In genomic region chr12:121490401-121491257, GRCh38 we compare ENCODE assay signal across 17 cellular contexts.
DNase-seq lines count a peak whose midpoint lies in the region; ATAC-seq and TF ChIP-seq lines count a peak whose summit lies in the region.
"Had no signal": no experiment of that assay in that cellular context is flagged by ENCODE, and none has a peak within 500 bp of the region (broad histone marks: within the 10 kb centered on the region; RNA-seq: fewer than 3 reads in every experiment).

No MANE protein-coding gene starts in this region.

- H3K36me3 ChIP-seq in Loucy (ENCODE audit: insufficient read depth, low read length), result peaks cover 3% of the 10 kb centered on the region; the same call in 1 of the 2 replicates

- intact Hi-C loops in activated CD8-positive, alpha-beta T cell treated with anti-CD3 and anti-CD28 coated beads for 36 hours (cut with micrococcal nuclease), result loop anchor here (10.0 kb wide), 1 partner anchor 194 kb away; no protein-coding TSS in a partner anchor

- peak; percentile 34 for DNase-seq in activated CD8-positive, alpha-beta T cell treated with anti-CD3 and anti-CD28 coated beads for 36 hours
- peak; percentile 53 for DNase-seq in nephron progenitor cell
- DNase-seq in NCI-H446 treated with DMSO at 0.1 percent for 48 hours (lab: John Stamatoyannopoulos, UW), result no peak
- no peak for DNase-seq in COLO668 (lab: John Stamatoyannopoulos, UW; ENCODE audit: unreplicated experiment)
- DNase-seq: activated CD4-positive, alpha-beta T cell treated with anti-CD3 and anti-CD28 coated beads, Interleukin-2, amount 50 U/mL, for 4 hours; activated effector memory CD4-positive, alpha-beta T cell treated with anti-CD3 and anti-CD28 coated beads, Interleukin-2, amount 50 U/mL, for 16 hours; COR-L47; GF-D8; HCEC 1CT; mesenchymal stem cell; NCI-H446; RPMI8226 had no signal

- H4K20me1 ChIP-seq in Loucy (ENCODE audit: insufficient read depth, low read length, poor library complexity, severe bottlenecking), result no peaks in the 10 kb centered on the region

- H3K4me3 ChIP-seq in Loucy (ENCODE audit: low read length, poor library complexity, severe bottlenecking), result peak overlapping the region; percentile 71
- H3K4me3 ChIP-seq: smooth muscle cell had no signal

- ATAC-seq in GM21825 (IDR thresholded peaks at IDR 0.05; ENCODE audit: unreplicated experiment) (peak; percentile 47), GM21423 (IDR thresholded peaks at IDR 0.05; ENCODE audit: unreplicated experiment) (no peak), GM21576 (IDR thresholded peaks at IDR 0.05; ENCODE audit: unreplicated experiment) (no peak)
- ATAC-seq in activated CD8-positive, alpha-beta T cell treated with anti-CD3 and anti-CD28 coated beads for 36 hours, result peak; percentile 71

- H3K36me3 Mint-ChIP-seq in activated CD8-positive, alpha-beta T cell treated with anti-CD3 and anti-CD28 coated beads for 36 hours (ENCODE audit: low read depth), result peaks cover 7% of the 10 kb centered on the region
- H3K36me3 Mint-ChIP-seq in nephron progenitor cell (ENCODE audit: low read depth), result peaks cover 37% of the 10 kb centered on the region

- no peaks in the 10 kb centered on the region for H3K9me3 Mint-ChIP-seq in activated CD8-positive, alpha-beta T cell treated with anti-CD3 and anti-CD28 coated beads for 36 hours
- H3K9me3 Mint-ChIP-seq in nephron progenitor cell, result no peaks in the 10 kb centered on the region

- peaks cover 19% of the 10 kb centered on the region for H3K4me1 ChIP-seq in Loucy (ENCODE audit: insufficient read depth, low read length, poor library complexity, severe bottlenecking)

- POLR2A ChIA-PET in activated CD8-positive, alpha-beta T cell treated with anti-CD3 and anti-CD28 coated beads for 36 hours (lab: Charles Lee), result no interaction called here

- peaks cover 16% of the 10 kb centered on the region; the same call in 1 of the 2 replicates for H3K79me2 ChIP-seq in Loucy (ENCODE audit: insufficient read depth, low read length)

- TF ChIP-seq CTCF in Loucy (conservative IDR thresholded peaks at IDR 0.05; ENCODE audit: low read length) (no peak), nephron progenitor cell (IDR thresholded peaks at IDR 0.05) (no peak)
- TF ChIP-seq CTCF in activated CD8-positive, alpha-beta T cell treated with anti-CD3 and anti-CD28 coated beads for 36 hours (IDR thresholded peaks at IDR 0.05), result no peak

- H3K27ac Mint-ChIP-seq in activated CD8-positive, alpha-beta T cell treated with anti-CD3 and anti-CD28 coated beads for 36 hours, result peak overlapping the region; percentile 48
- peak overlapping the region; percentile 98 for H3K27ac Mint-ChIP-seq in nephron progenitor cell

- peak overlapping the region; percentile 6 for H3K4me3 Mint-ChIP-seq in activated CD8-positive, alpha-beta T cell treated with anti-CD3 and anti-CD28 coated beads for 36 hours
- peak overlapping the region; percentile 62 for H3K4me3 Mint-ChIP-seq in nephron progenitor cell

- H3K9ac ChIP-seq in Loucy (ENCODE audit: low read depth, low read length, poor library complexity, severe bottlenecking), result peak overlapping the region; percentile 61

- no peaks in the 10 kb centered on the region for H3F3A ChIP-seq in Loucy (ENCODE audit: low read depth)

- CTCF ChIA-PET in activated CD8-positive, alpha-beta T cell treated with anti-CD3 and anti-CD28 coated beads for 36 hours (lab: Charles Lee), result interaction anchor here (1.0 to 5.9 kb wide), 6 partner anchors 10 to 179 kb away, joined by 3 to 39 read pairs (median 9); partner anchors contain the start of gene MORN3

- H3K9me3 ChIP-seq in Loucy (ENCODE audit: insufficient read depth, low read depth, low read length), result no peaks in the 10 kb centered on the region

- no peaks in the 10 kb centered on the region for H3K9me2 ChIP-seq in Loucy (replicated peaks; ENCODE audit: low read depth, low read length)

- peak overlapping the region; percentile 74 for H3K4me2 ChIP-seq in Loucy (ENCODE audit: low read depth, low read length, poor library complexity, severe bottlenecking)
- H3K4me2 ChIP-seq: smooth muscle cell had no signal

- H3K27me3 ChIP-seq in Loucy (ENCODE audit: insufficient read depth, low read length, poor library complexity, severe bottlenecking), result no peaks in the 10 kb centered on the region

- no peaks in the 10 kb centered on the region for H3K27me3 Mint-ChIP-seq in activated CD8-positive, alpha-beta T cell treated with anti-CD3 and anti-CD28 coated beads for 36 hours
- peaks cover 5% of the 10 kb centered on the region for H3K27me3 Mint-ChIP-seq in nephron progenitor cell (ENCODE audit: low read depth, poor library complexity)

- H3K4me1 Mint-ChIP-seq in activated CD8-positive, alpha-beta T cell treated with anti-CD3 and anti-CD28 coated beads for 36 hours (ENCODE audit: low read depth), result peaks cover 14% of the 10 kb centered on the region
- H3K4me1 Mint-ChIP-seq in nephron progenitor cell, result peaks cover 64% of the 10 kb centered on the region

- peak overlapping the region; percentile 70 for H2AFZ ChIP-seq in Loucy (ENCODE audit: low read length)

Comparison
In these comparisons a context has a peak if more than half of its experiments do, and no peak if none do; other contexts are left out.
1. ATAC-seq: peak in GM21825 (single experiment) and activated CD8-positive, alpha-beta T cell treated with anti-CD3 and anti-CD28 coated beads for 36 hours (single experiment); none in GM21423 (single experiment) and GM21576 (single experiment).
2. DNase-seq: peak in activated CD8-positive, alpha-beta T cell treated with anti-CD3 and anti-CD28 coated beads for 36 hours (single experiment) and nephron progenitor cell (single experiment); none in NCI-H446 treated with DMSO at 0.1 percent for 48 hours (single experiment) and COLO668 (single experiment).